Comparison of ENCODE assay signal across 1 cellular context in genomic region chr2:238784671-238785527, GRCh38.
TF ChIP-seq lines count a peak whose summit lies in the region.

No MANE protein-coding gene starts in this region.

TF ChIP-seq in IMR-90, 13 proteins besides CTCF, POLR2A, EP300 and RAD21 (continued from another document):
- TF ChIP-seq, protein P1, sequence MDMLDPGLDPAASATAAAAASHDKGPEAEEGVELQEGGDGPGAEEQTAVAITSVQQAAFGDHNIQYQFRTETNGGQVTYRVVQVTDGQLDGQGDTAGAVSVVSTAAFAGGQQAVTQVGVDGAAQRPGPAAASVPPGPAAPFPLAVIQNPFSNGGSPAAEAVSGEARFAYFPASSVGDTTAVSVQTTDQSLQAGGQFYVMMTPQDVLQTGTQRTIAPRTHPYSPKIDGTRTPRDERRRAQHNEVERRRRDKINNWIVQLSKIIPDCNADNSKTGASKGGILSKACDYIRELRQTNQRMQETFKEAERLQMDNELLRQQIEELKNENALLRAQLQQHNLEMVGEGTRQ (IDR thresholded peaks at IDR 0.05; ENCODE audit: low read depth, low read length), result peak; percentile 27; the same call in 1 of the 2 replicates
- TF ChIP-seq RCOR1 (IDR thresholded peaks at IDR 0.05; ENCODE audit: insufficient replicate concordance, low read length) (no peak), MXI1 (IDR thresholded peaks at IDR 0.05; ENCODE audit: borderline replicate concordance, low read depth, low read length) (no peak), MAFK (IDR thresholded peaks at IDR 0.05; ENCODE audit: low read depth, low read length) (no peak), SMC3 (IDR thresholded peaks at IDR 0.05; ENCODE audit: low read depth, low read length) (peak; percentile 87), CEBPB (IDR thresholded peaks at IDR 0.05; ENCODE audit: low read depth, low read length) (0 out of 2 replicates have a peak, but pooled peaks have one; percentile 4)
TF ChIP-seq in IMR-90: peak in this region for 4.
